Comparison of ENCODE assay signal across 8 cellular contexts in genomic region chr20:46013826-46014516, GRCh38. TPM values are rescaled to one million over a fixed set of nuclear protein-coding genes. Genes with fewer than 3 reads are reported as not detected.
A peak's percentile ranks its signal among the peaks of the same experiment; 100 is the strongest.
DNase-seq lines count a peak whose midpoint lies in the region; ATAC-seq and TF ChIP-seq lines count a peak whose summit lies in the region.

No MANE protein-coding gene starts in this region.

- TF ChIP-seq CTCF in GM06990 (IDR thresholded peaks at IDR 0.05; ENCODE audit: insufficient read depth, low read length, poor library complexity, severe bottlenecking) (peak; percentile 63), lower lobe of right lung (IDR thresholded peaks at IDR 0.05) (peak; percentile 81)

- DNase-seq in GM06990 (ENCODE audit: extremely low read depth, insufficient read length) (peak; percentile 87), NCI-H345 (lab: John Stamatoyannopoulos, UW) (peak; percentile 89), cerebellum (ENCODE audit: low spot score) (peak; percentile 55), lower lobe of right lung (peak; percentile 70)
- peak; percentile 30 to 48 for DNase-seq in stimulated activated CD8-positive, alpha-beta memory T cell treated with anti-CD3 and anti-CD28 coated beads, Interleukin-4, amount 100 ng/mL, for 4 hours (ENCODE audit: low read depth in 2 of 2, low spot score in 1 of 2)

- ATAC-seq in HG03108 (IDR thresholded peaks at IDR 0.05; ENCODE audit: unreplicated experiment) (peak; percentile 71), lower lobe of right lung (peak; percentile 83 to 90), HG02571 (IDR thresholded peaks at IDR 0.05; ENCODE audit: unreplicated experiment) (no peak)
- peak; percentile 90 to 91 for ATAC-seq in activated CD4-positive, CD25-positive, alpha-beta regulatory T cell treated with anti-CD3 and anti-CD28 coated beads, Interleukin-2, amount 50 U/mL, for 24 hours

- intact Hi-C loops in lower lobe of right lung (cut with DNase I) = no loop called here

- no peaks in the 10 kb centered on the region for H3K9me3 ChIP-seq in lower lobe of right lung

- H3K4me1 ChIP-seq in lower lobe of right lung = peaks cover 19% of the 10 kb centered on the region

- H3K36me3 ChIP-seq in GM06990 (ENCODE audit: control insufficient read depth, insufficient read depth, low read length) (no peaks in the 10 kb centered on the region), lower lobe of right lung (no peaks in the 10 kb centered on the region)

- H3K27me3 ChIP-seq in GM06990 (replicated peaks; ENCODE audit: control insufficient read depth, insufficient read depth, low read length) (no peaks in the 10 kb centered on the region; the same call in 1 of the 2 replicates), lower lobe of right lung (ENCODE audit: low read depth) (peaks cover 85% of the 10 kb centered on the region)

- H3K27ac ChIP-seq in lower lobe of right lung = no peak overlapping the region

- H3K4me3 ChIP-seq in GM06990 (replicated peaks; ENCODE audit: low read depth, low read length) (no peak overlapping the region), lower lobe of right lung (peak overlapping the region; percentile 24)

RNA-seq across cellular contexts. Expression of gene MMP9, which starts 5.3 kb away (rescaled TPM):
- not detected for total RNA-seq in cerebellum
- 9.4 TPM for total RNA-seq in lower lobe of right lung

RNA-seq across cellular contexts. Expression of gene SLC12A5, which starts 15.0 kb away (rescaled TPM):
- total RNA-seq in cerebellum (26.0 TPM), lower lobe of right lung (1.2 TPM)

RNA-seq across cellular contexts. Expression of gene ZNF335, which starts 42.0 kb away (rescaled TPM):
- total RNA-seq in cerebellum = 17.1 TPM
- total RNA-seq in lower lobe of right lung = 20.4 TPM

Comparison
In these comparisons a context has a peak if more than half of its experiments do, and no peak if none do; other contexts are left out.
1. DNase-seq: peak in every context shown above with its lines; median percentile 89 in NCI-H345; 87 in GM06990; 70 in lower lobe of right lung; 55 in cerebellum; 39 in stimulated activated CD8-positive, alpha-beta memory T cell treated with anti-CD3 and anti-CD28 coated beads, Interleukin-4, amount 100 ng/mL, for 4 hours.
2. RNA of gene SLC12A5, which starts 15.0 kb away (total RNA-seq): 26.0 TPM in cerebellum (single experiment); 1.2 TPM in lower lobe of right lung (single experiment); every median in the first group is over 10 times any median in the second.